8 cellular contexts compared by ENCODE assay signal in genomic region chr16:15949210-15950166, GRCh38. TPM values are rescaled to one million over a fixed set of nuclear protein-coding genes. Genes with fewer than 3 reads are reported as not detected.
DNase-seq lines count a peak whose midpoint lies in the region; ATAC-seq and TF ChIP-seq lines count a peak whose summit lies in the region.

TSS of gene ABCC1 (plus strand) at chr16:15949616. CDS start at chr16:15949752, 136 bp downstream.

- peaks cover 0 to 17% (median 1%) of the 10 kb centered on the region in 3 donors for H3K36me3 Mint-ChIP-seq in CD8-positive, alpha-beta memory T cell

- peak within 1 kb of the TSS; percentile 90 for H3K27ac ChIP-seq in CD8-positive, alpha-beta memory T cell (ENCODE audit: low read depth, low read length)
- H3K27ac ChIP-seq in lung (ENCODE audit: low read depth in 1 of 2, low read length in 1 of 2): peak within 1 kb of the TSS; percentile 65 to 87

- ATAC-seq in GM21381 (IDR thresholded peaks at IDR 0.05; ENCODE audit: unreplicated experiment): peak; percentile 65
- peak; percentile 79 for ATAC-seq in lung (ENCODE audit: insufficient read depth, low FRiP score)

- peak within 1 kb of the TSS; percentile 97 to 100 (median 99) for H3K27ac Mint-ChIP-seq in CD8-positive, alpha-beta memory T cell

- H3K36me3 ChIP-seq in CD8-positive, alpha-beta memory T cell (ENCODE audit: insufficient read depth, low read length): no peaks in the 10 kb centered on the region
- no peaks in the 10 kb centered on the region for H3K36me3 ChIP-seq in lung (ENCODE audit: control insufficient read depth in 2 of 2, insufficient read depth in 2 of 2, low read length in 2 of 2)

- CTCF ChIA-PET in CD8-positive, alpha-beta memory T cell (lab: Charles Lee): interaction anchor here (1.2 to 1.6 kb wide), 4 partner anchors 11 to 84 kb away, joined by 3 to 5 read pairs (median 4); no protein-coding TSS in a partner anchor

- peak within 1 kb of the TSS; percentile 84 for H3K4me3 ChIP-seq in CD8-positive, alpha-beta memory T cell (ENCODE audit: low read length)
- peak within 1 kb of the TSS; percentile 68 for H3K4me3 ChIP-seq in lung

- peak within 1 kb of the TSS; percentile 96 to 99 (median 98) for H3K4me3 Mint-ChIP-seq in CD8-positive, alpha-beta memory T cell

- peaks cover 0 to 5% of the 10 kb centered on the region in 2 donors for H3K27me3 Mint-ChIP-seq in CD8-positive, alpha-beta memory T cell

- H3K4me1 Mint-ChIP-seq in CD8-positive, alpha-beta memory T cell: peaks cover 36 to 49% (median 44%) of the 10 kb centered on the region in 3 donors

- no peak for TF ChIP-seq CTCF in lung (IDR thresholded peaks at IDR 0.05; ENCODE audit: control extremely low read depth, extremely low read depth)

- H3K27me3 ChIP-seq in CD8-positive, alpha-beta memory T cell (ENCODE audit: insufficient read depth, low read length, poor library complexity, severe bottlenecking): no peaks in the 10 kb centered on the region
- no peaks in the 10 kb centered on the region for H3K27me3 ChIP-seq in lung (ENCODE audit: control insufficient read depth, insufficient read depth)

- H3K9me3 Mint-ChIP-seq in CD8-positive, alpha-beta memory T cell: no peaks in the 10 kb centered on the region

- H3K9me3 ChIP-seq in CD8-positive, alpha-beta memory T cell (ENCODE audit: low read length): no peaks in the 10 kb centered on the region
- no peaks in the 10 kb centered on the region for H3K9me3 ChIP-seq in lung (ENCODE audit: control insufficient read depth in 2 of 2, insufficient read depth in 1 of 2, low read length in 1 of 2)

- DNase-seq in CD8-positive, alpha-beta memory T cell: peak; percentile 42 to 76 (median 52)
- peak; percentile 59 for DNase-seq in LoVo (ENCODE audit: low spot score)
- peak; percentile 55 for DNase-seq in activated CD4-positive, alpha-beta T cell treated with anti-CD3 and anti-CD28 coated beads for 48 hours
- DNase-seq in dermis microvascular lymphatic vessel endothelial cell (ENCODE audit: low read depth in 2 of 2): peak in 1 of 2 donors; percentile 54
- no peak for DNase-seq in lung (ENCODE audit: low spot score)
- DNase-seq in stimulated activated CD8-positive, alpha-beta memory T cell treated with anti-CD3 and anti-CD28 coated beads, Interleukin-12 subunit alpha, Interleukin-12 subunit beta, amount 100 ng/mL, for 4 hours (ENCODE audit: low read depth): peak; percentile 66
- no peak for DNase-seq in HPDE6-E6E7 (ENCODE audit: extremely low spot score)

- 1% methylated on average over 44 to 107 of the region's 112 CpGs for WGBS in lung, 2 donors

- POLR2A ChIA-PET in CD8-positive, alpha-beta memory T cell (lab: Charles Lee): interaction anchor here (0.7 to 1.5 kb wide), 3 partner anchors 10 to 61 kb away, joined by 3 to 17 read pairs (median 5); partner anchors contain the start of gene CEP20

- H3K4me1 ChIP-seq in CD8-positive, alpha-beta memory T cell (ENCODE audit: insufficient read depth, low read length): peaks cover 27% of the 10 kb centered on the region
- H3K4me1 ChIP-seq in lung (ENCODE audit: control insufficient read depth in 2 of 2, insufficient read depth in 2 of 2, low read length in 2 of 2): peaks cover 8 to 9% of the 10 kb centered on the region in 2 donors

RNA-seq across cellular contexts. Expression of gene ABCC1, which starts in this region (rescaled TPM):
- 10 to 100 TPM; 64.6 to 64.8 TPM for total RNA-seq in CD8-positive, alpha-beta memory T cell
- polyA plus RNA-seq in CD8-positive, alpha-beta memory T cell: 9.9 TPM
- total RNA-seq in dermis microvascular lymphatic vessel endothelial cell (16.6 and 35.7 TPM in 2 replicates), lung (10 to 100 TPM; 40.7 to 41.5 TPM)
- polyA plus RNA-seq in lung: 10 to 100 TPM; 12.4 to 22.0 TPM

Comparison
In these comparisons a context has a peak if more than half of its experiments do, and no peak if none do; other contexts are left out.
1. DNase-seq: peak in CD8-positive, alpha-beta memory T cell (5 of 5), LoVo (single experiment), activated CD4-positive, alpha-beta T cell treated with anti-CD3 and anti-CD28 coated beads for 48 hours (single experiment) and stimulated activated CD8-positive, alpha-beta memory T cell treated with anti-CD3 and anti-CD28 coated beads, Interleukin-12 subunit alpha, Interleukin-12 subunit beta, amount 100 ng/mL, for 4 hours (single experiment); none in lung (single experiment) and HPDE6-E6E7 (single experiment).